12 cellular contexts compared by ENCODE assay signal in genomic region chr5:127041571-127041970, GRCh38.
DNase-seq lines count a peak whose midpoint lies in the region; ATAC-seq and TF ChIP-seq lines count a peak whose summit lies in the region.
"Had no signal": no experiment of that assay in that cellular context is flagged by ENCODE, and none has a peak within 500 bp of the region (broad histone marks: within the 10 kb centered on the region; RNA-seq: fewer than 3 reads in every experiment).

No MANE protein-coding gene starts in this region.

- H3K27me3 ChIP-seq in muscle layer of duodenum (ENCODE audit: low read depth, low read length), result no peaks in the 10 kb centered on the region
- no peaks in the 10 kb centered on the region for H3K27me3 ChIP-seq in WERI-Rb-1 (ENCODE audit: insufficient read depth, low read depth, severe bottlenecking)

- DNase-seq in EL (peak; percentile 45), OCI-M1 (lab: John Stamatoyannopoulos, UW) (peak; percentile 1), epithelial cell of prostate (ENCODE audit: low read depth, low spot score) (no peak), NCI-H524 treated with DMSO at 0.1 percent for 48 hours (lab: John Stamatoyannopoulos, UW) (no peak), WERI-Rb-1 (no peak), C1 segment of cervical spinal cord (lab: John Stamatoyannopoulos, UW) (no peak)
- DNase-seq: activated CD4-positive, alpha-beta T cell treated with anti-CD3 and anti-CD28 coated beads, Interleukin-2, amount 50 U/mL, for 1 hour; CD4-positive, CD25-positive, alpha-beta regulatory T cell; NCI-H1048; stimulated activated CD4-positive, alpha-beta T cell treated with anti-CD3 and anti-CD28 coated beads, Interleukin-4, amount 100 ng/mL, for 1 hour had no signal

- H3K27ac ChIP-seq in epithelial cell of prostate, result peak overlapping the region; percentile 45
- peak overlapping the region; percentile 81 for H3K27ac ChIP-seq in muscle layer of duodenum (ENCODE audit: low read length)
- H3K27ac ChIP-seq in WERI-Rb-1, result no peak overlapping the region

- ATAC-seq in GM18502 (IDR thresholded peaks at IDR 0.05; ENCODE audit: poor library complexity, unreplicated experiment), result no peak

- H3K4me3 ChIP-seq in muscle layer of duodenum (ENCODE audit: low read depth in 1 of 2, low read length in 2 of 2) (no peak overlapping the region), WERI-Rb-1 (ENCODE audit: low read depth, low read length) (no peak overlapping the region)

- H3K9me3 ChIP-seq in muscle layer of duodenum (ENCODE audit: control insufficient read depth in 1 of 2, low read length in 2 of 2) (no peaks in the 10 kb centered on the region), WERI-Rb-1 (ENCODE audit: severe bottlenecking) (no peaks in the 10 kb centered on the region)

- no peaks in the 10 kb centered on the region for H3K4me1 ChIP-seq in muscle layer of duodenum (ENCODE audit: control insufficient read depth in 1 of 2, insufficient read depth in 2 of 2, low read length in 2 of 2)

- H3K36me3 ChIP-seq in muscle layer of duodenum (ENCODE audit: control insufficient read depth in 1 of 2, insufficient read depth in 2 of 2, low read length in 2 of 2), result no peaks in the 10 kb centered on the region
- no peaks in the 10 kb centered on the region for H3K36me3 ChIP-seq in WERI-Rb-1

- TF ChIP-seq CTCF in WERI-Rb-1 (IDR thresholded peaks at IDR 0.05; ENCODE audit: low read depth, low read length), result no peak

Comparison
In these comparisons a context has a peak if more than half of its experiments do, and no peak if none do; other contexts are left out.
1. DNase-seq: peak in EL (single experiment) and OCI-M1 (single experiment); none in epithelial cell of prostate (single experiment), NCI-H524 treated with DMSO at 0.1 percent for 48 hours (single experiment), WERI-Rb-1 (single experiment) and C1 segment of cervical spinal cord (0 of 14).